20 cellular contexts compared by ENCODE assay signal in genomic region chr12:7383157-7383556, GRCh38.
DNase-seq lines count a peak whose midpoint lies in the region; ATAC-seq, FAIRE-seq and TF ChIP-seq lines count a peak whose summit lies in the region.
"Had no signal": no experiment of that assay in that cellular context is flagged by ENCODE, and none has a peak within 500 bp of the region (broad histone marks: within the 10 kb centered on the region; RNA-seq: fewer than 3 reads in every experiment).

No MANE protein-coding gene starts in this region.

- no peaks in the 10 kb centered on the region for H3K36me3 ChIP-seq in bronchial epithelial cell (ENCODE audit: control insufficient read depth, insufficient read depth, low read length)
- no peaks in the 10 kb centered on the region for H3K36me3 ChIP-seq in pancreas

- no peaks in the 10 kb centered on the region for H3K9me3 ChIP-seq in pancreas
- H3K9me3 ChIP-seq: A549, Caco-2 had no signal

- peak; percentile 62 to 96 (median 84) for ATAC-seq in pancreas
- ATAC-seq: A549; CD8-positive, alpha-beta T cell had no signal

- WGBS in pancreas, 2 donors: 35 to 38% methylated on average over 1 of the region's 1 CpG

- no peaks in the 10 kb centered on the region for H3K27me3 ChIP-seq in bronchial epithelial cell (ENCODE audit: control insufficient read depth, insufficient read depth, low read length)
- H3K27me3 ChIP-seq in pancreas: no peaks in the 10 kb centered on the region
- H3K27me3 ChIP-seq: BLaER1 treated with 17β-estradiol and CSF1 and Interleukin-3, amounts not matched to agents 10 nM and 100 nM had no signal

- intact Hi-C loops in pancreas (cut with DNase I): no loop called here

- no peaks in the 10 kb centered on the region for H3K4me1 ChIP-seq in pancreas
- H3K4me1 ChIP-seq: A549; BLaER1 treated with 17β-estradiol and CSF1 and Interleukin-3, amounts not matched to agents 10 nM and 100 nM; Caco-2 had no signal

- H3K4me3 ChIP-seq in bronchial epithelial cell (ENCODE audit: low read depth, low read length) (no peak overlapping the region), pancreas (no peak overlapping the region)
- H3K4me3 ChIP-seq: A549; BLaER1 treated with 17β-estradiol and CSF1 and Interleukin-3, amounts not matched to agents 10 nM and 100 nM had no signal

- TF ChIP-seq CTCF in bronchial epithelial cell (IDR thresholded peaks at IDR 0.05; ENCODE audit: insufficient read depth, low read length, severe bottlenecking) (no peak), pancreas (IDR thresholded peaks at IDR 0.05) (no peak)

- no peak overlapping the region for H3K27ac ChIP-seq in pancreas
- H3K27ac ChIP-seq: 22Rv1; A549; BLaER1 treated with 17β-estradiol and CSF1 and Interleukin-3, amounts not matched to agents 10 nM and 100 nM; C4-2B had no signal

- DNase-seq in HTR-8/SVneo (ENCODE audit: insufficient read length, low spot score) (no peak), bronchial epithelial cell (ENCODE audit: low read depth) (no peak), pancreas (peak in 4 of 6 donors; percentile 35 to 75 (median 54)), COLO668 (lab: John Stamatoyannopoulos, UW; ENCODE audit: unreplicated experiment) (no peak), Kasumi-1 (lab: John Stamatoyannopoulos, UW) (no peak), T-helper 9 cell (no peak)
- DNase-seq: AML-193; Caco-2; Calu3; CD4-positive, alpha-beta T cell; CD8-positive, alpha-beta T cell; DMS79 treated with DMSO at 0.1 percent for 48 hours; GF-D8 had no signal

- FAIRE-seq in HTR-8/SVneo (lab: Jason Lieb, UNC) (peak; percentile 16), bronchial epithelial cell (lab: Jason Lieb, UNC) (peak; percentile 47), pancreas (lab: Jason Lieb, UNC) (no peak)
- FAIRE-seq: A549, D721Med, GM12891, GM19239 had no signal

Comparison
In these comparisons a context has a peak if more than half of its experiments do, and no peak if none do; other contexts are left out.
1. DNase-seq: peak in pancreas (4 of 6); none in HTR-8/SVneo (single experiment), bronchial epithelial cell (single experiment), COLO668 (single experiment), Kasumi-1 (0 of 2) and T-helper 9 cell (single experiment).